Comparison of ENCODE assay signal across 25 cellular contexts in the genomic region with DNA sequence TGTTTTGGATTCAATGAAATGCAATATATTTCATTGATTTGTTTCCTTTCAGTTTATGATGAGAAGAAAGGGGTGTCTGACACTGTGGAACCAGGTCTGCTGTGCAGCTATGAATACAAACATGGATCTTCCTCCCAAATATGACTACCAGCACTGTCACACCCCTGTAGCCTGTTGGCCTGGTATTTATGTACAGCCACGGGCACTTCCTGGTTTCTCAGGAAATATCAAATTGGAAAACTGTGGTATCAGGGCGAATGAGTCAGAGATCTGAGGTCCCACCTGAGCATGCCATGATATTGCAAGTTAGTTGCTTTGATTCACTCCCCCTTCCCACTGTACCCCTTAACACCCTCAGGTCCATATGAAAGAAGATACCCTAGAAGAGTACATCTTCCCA.
A peak's percentile ranks its signal among the peaks of the same experiment; 100 is the strongest.
DNase-seq lines count a peak whose midpoint lies in the region; ATAC-seq and TF ChIP-seq lines count a peak whose summit lies in the region.
"Had no signal": no experiment of that assay in that cellular context is flagged by ENCODE, and none has a peak within 500 bp of the region (broad histone marks: within the 10 kb centered on the region; RNA-seq: fewer than 3 reads in every experiment).

No MANE protein-coding gene starts in this region.

- BruUV-seq in MCF 10A (replicated peaks; lab: Mats Ljungman, UMichigan), result no TSS peak

- no peak overlapping the region for H3K27ac ChIP-seq in breast epithelium
- H3K27ac ChIP-seq in foreskin keratinocyte, result peak overlapping the region; percentile 18
- H3K27ac ChIP-seq: KMS-11, right atrium auricular region, vagina had no signal

- no peak overlapping the region for H3K4me3 ChIP-seq in breast epithelium
- H3K4me3 ChIP-seq: right atrium auricular region, vagina had no signal

- H3K4me1 Mint-ChIP-seq in MCF 10A (ENCODE audit: insufficient read depth, unreplicated experiment) (peaks cover 41% of the 10 kb centered on the region), type B pancreatic cell (ENCODE audit: unreplicated experiment) (peaks cover 43% of the 10 kb centered on the region)
- H3K4me1 Mint-ChIP-seq in activated T-helper 17 cell treated with anti-CD3 and anti-CD28 coated beads, Interleukin-2, amount 50 U/mL, for 72 hours, result no peaks in the 10 kb centered on the region

- H3K4me1 ChIP-seq in breast epithelium (peaks cover 0 to 10% of the 10 kb centered on the region in 2 donors), foreskin keratinocyte (peaks cover 45% of the 10 kb centered on the region)
- H3K4me1 ChIP-seq: BE2C had no signal

- H3K27me3 Mint-ChIP-seq in MCF 10A (ENCODE audit: insufficient read depth, unreplicated experiment) (no peaks in the 10 kb centered on the region), type B pancreatic cell (no peaks in the 10 kb centered on the region)
- H3K27me3 Mint-ChIP-seq in activated T-helper 17 cell treated with anti-CD3 and anti-CD28 coated beads, Interleukin-2, amount 50 U/mL, for 72 hours, result no peaks in the 10 kb centered on the region

- no peaks in the 10 kb centered on the region for H3K9me3 ChIP-seq in breast epithelium
- H3K9me3 ChIP-seq: BE2C, Caco-2, right atrium auricular region, vagina had no signal

- H3K27ac Mint-ChIP-seq in MCF 10A (ENCODE audit: low read depth, unreplicated experiment) (peak overlapping the region; percentile 85), type B pancreatic cell (no peak overlapping the region)
- H3K27ac Mint-ChIP-seq in activated T-helper 17 cell treated with anti-CD3 and anti-CD28 coated beads, Interleukin-2, amount 50 U/mL, for 72 hours, result peak overlapping the region; percentile 34
- H3K27ac Mint-ChIP-seq: activated naive CD4-positive, alpha-beta T cell treated with anti-CD3 and anti-CD28 coated beads, Interleukin-2, amount 10 ng/mL, durations not matched to agents 7 days and 5 days; immature natural killer cell had no signal

- no peak for TF ChIP-seq POLR2A in breast epithelium (IDR thresholded peaks at IDR 0.05)

- peaks cover 6% of the 10 kb centered on the region for H3K9me3 Mint-ChIP-seq in MCF 10A (ENCODE audit: unreplicated experiment)
- H3K9me3 Mint-ChIP-seq in activated T-helper 17 cell treated with anti-CD3 and anti-CD28 coated beads, Interleukin-2, amount 50 U/mL, for 72 hours, result no peaks in the 10 kb centered on the region
- no peaks in the 10 kb centered on the region for H3K9me3 Mint-ChIP-seq in type B pancreatic cell
- H3K9me3 Mint-ChIP-seq: activated naive CD4-positive, alpha-beta T cell treated with anti-CD3 and anti-CD28 coated beads, Interleukin-2, amount 10 ng/mL, durations not matched to agents 7 days and 5 days; activated T-cell treated with anti-CD3 and anti-CD28 coated beads, Interleukin-2, amount 50 U/mL, for 4 hours; immature natural killer cell had no signal

- H3K27me3 ChIP-seq in breast epithelium, result no peaks in the 10 kb centered on the region
- H3K27me3 ChIP-seq in foreskin keratinocyte, result no peaks in the 10 kb centered on the region
- H3K27me3 ChIP-seq: BE2C, right atrium auricular region, vagina had no signal

- peaks cover 13% of the 10 kb centered on the region for H3K36me3 Mint-ChIP-seq in MCF 10A (ENCODE audit: insufficient read depth, unreplicated experiment)
- H3K36me3 Mint-ChIP-seq in activated T-helper 17 cell treated with anti-CD3 and anti-CD28 coated beads, Interleukin-2, amount 50 U/mL, for 72 hours (ENCODE audit: low read depth), result no peaks in the 10 kb centered on the region
- H3K36me3 Mint-ChIP-seq in type B pancreatic cell, result peaks cover 19% of the 10 kb centered on the region
- H3K36me3 Mint-ChIP-seq: activated naive CD4-positive, alpha-beta T cell treated with anti-CD3 and anti-CD28 coated beads, Interleukin-2, amount 10 ng/mL, durations not matched to agents 7 days and 5 days had no signal

- peak; percentile 52 for DNase-seq in MCF 10A (ENCODE audit: unreplicated experiment)
- DNase-seq in breast epithelium (ENCODE audit: low spot score in 2 of 2), result no peak
- DNase-seq in foreskin keratinocyte, result peak; percentile 52 to 82
- no peak for DNase-seq in type B pancreatic cell (ENCODE audit: extremely low spot score, unreplicated experiment)
- no peak for DNase-seq in stimulated activated CD4-positive, alpha-beta T cell treated with anti-CD3 and anti-CD28 coated beads, Interleukin-2, amount 100 ng/mL, for 48 hours
- no peak for DNase-seq in activated CD8-positive, alpha-beta memory T cell treated with anti-CD3 and anti-CD28 coated beads, Interleukin-2, amount 50 U/mL, for 4 hours
- DNase-seq in NCI-H2196 (lab: John Stamatoyannopoulos, UW; ENCODE audit: unreplicated experiment), result no peak
- DNase-seq: 8988T; activated CD4-positive, CD25-positive, alpha-beta regulatory T cell treated with anti-CD3 and anti-CD28 coated beads, Interleukin-2, amount 50 U/mL, for 72 hours; activated naive CD4-positive, alpha-beta T cell treated with anti-CD3 and anti-CD28 coated beads, Interleukin-2, amount 10 ng/mL, durations not matched to agents 7 days and 5 days; activated T-cell treated with anti-CD3 and anti-CD28 coated beads, Interleukin-2, amount 50 U/mL, for 4 hours; aorta; BE2C; Caco-2; GDM1; immature natural killer cell; NCI-H1092 treated with DMSO at 0.1 percent for 48 hours; NCI-H2081; NCI-H446 treated with DMSO at 0.1 percent for 48 hours; occipital lobe; T1000 had no signal

- CTCF ChIA-PET in MCF 10A (lab: Yijun Ruan, JAX), result interaction anchor here (1.1 to 1.7 kb wide), 3 partner anchors 16 to 124 kb away, joined by 3 to 5 read pairs (median 4); no protein-coding TSS in a partner anchor

- H3K36me3 ChIP-seq in breast epithelium, result no peaks in the 10 kb centered on the region
- H3K36me3 ChIP-seq: BE2C, right atrium auricular region, vagina had no signal

- H3K4me3 Mint-ChIP-seq in MCF 10A (ENCODE audit: unreplicated experiment), result no peak overlapping the region
- H3K4me3 Mint-ChIP-seq in activated T-helper 17 cell treated with anti-CD3 and anti-CD28 coated beads, Interleukin-2, amount 50 U/mL, for 72 hours, result no peak overlapping the region
- peak overlapping the region; percentile 61 for H3K4me3 Mint-ChIP-seq in type B pancreatic cell
- H3K4me3 Mint-ChIP-seq: activated naive CD4-positive, alpha-beta T cell treated with anti-CD3 and anti-CD28 coated beads, Interleukin-2, amount 10 ng/mL, durations not matched to agents 7 days and 5 days; activated T-cell treated with anti-CD3 and anti-CD28 coated beads, Interleukin-2, amount 50 U/mL, for 4 hours; immature natural killer cell had no signal

- intact Hi-C loops in MCF 10A (cut with micrococcal nuclease) (loop anchor here (5.0 kb wide), 1 partner anchor 85 kb away; the partner anchor contains the start of gene DNMBP), breast epithelium (cut with DNase I; ENCODE audit: low total_unique reads) (no loop called here)

- POLR2A ChIA-PET in MCF 10A (lab: Yijun Ruan, JAX), result interaction anchor here (0.7 to 1.8 kb wide), 4 partner anchors 16 to 124 kb away, joined by 3 to 4 read pairs (median 4); no protein-coding TSS in a partner anchor

- no peak for ATAC-seq in activated T-helper 17 cell treated with anti-CD3 and anti-CD28 coated beads, Interleukin-2, amount 50 U/mL, for 72 hours (replicated peaks)
- ATAC-seq in foreskin keratinocyte, result peak; percentile 87
- ATAC-seq: activated T-cell treated with anti-CD3 and anti-CD28 coated beads, Interleukin-2, amount 50 U/mL, for 4 hours had no signal

- TF ChIP-seq CTCF in MCF 10A (IDR thresholded peaks at IDR 0.05; ENCODE audit: unreplicated experiment) (no peak), breast epithelium (IDR thresholded peaks at IDR 0.05) (no peak), foreskin keratinocyte (conservative IDR thresholded peaks at IDR 0.05) (no peak), type B pancreatic cell (conservative IDR thresholded peaks at IDR 0.05) (no peak)

Comparison
In these comparisons a context has a peak if more than half of its experiments do, and no peak if none do; other contexts are left out.
1. DNase-seq: peak in MCF 10A (single experiment) and foreskin keratinocyte (2 of 2); none in breast epithelium (0 of 2), type B pancreatic cell (single experiment), stimulated activated CD4-positive, alpha-beta T cell treated with anti-CD3 and anti-CD28 coated beads, Interleukin-2, amount 100 ng/mL, for 48 hours (0 of 2), activated CD8-positive, alpha-beta memory T cell treated with anti-CD3 and anti-CD28 coated beads, Interleukin-2, amount 50 U/mL, for 4 hours (single experiment) and NCI-H2196 (single experiment).